34 cellular contexts compared by ENCODE assay signal in the genomic region with DNA sequence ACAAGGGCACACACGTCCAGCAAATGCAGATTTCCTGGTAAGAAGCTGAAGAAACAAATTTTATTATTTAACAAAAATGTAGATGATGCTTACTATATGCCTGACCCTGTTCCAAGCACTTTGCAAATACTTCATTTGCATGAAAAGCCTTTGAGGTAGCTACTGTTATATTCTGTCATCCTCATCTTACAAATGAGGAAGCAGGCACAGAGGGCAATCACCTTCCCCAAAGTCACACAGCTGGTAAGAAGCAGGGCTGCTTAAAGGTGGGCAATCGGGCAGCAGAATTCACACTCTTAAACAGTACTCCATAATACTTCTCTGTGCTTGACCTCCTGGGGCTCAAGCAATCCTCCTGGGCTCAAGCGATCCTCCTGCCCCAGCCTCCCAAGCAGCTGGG. TPM values are rescaled to one million over a fixed set of nuclear protein-coding genes. Genes with fewer than 3 reads are reported as not detected.
"Had no signal": no experiment of that assay in that cellular context is flagged by ENCODE, and none has a peak within 500 bp of the region (broad histone marks: within the 10 kb centered on the region; RNA-seq: fewer than 3 reads in every experiment).

No MANE protein-coding gene starts in this region.

- H3K4me3 ChIP-seq: cardiac muscle cell, K562, SJSA1 had no signal

- H3K36me3 Mint-ChIP-seq: activated naive CD4-positive, alpha-beta T cell treated with anti-CD3 and anti-CD28 coated beads, Interleukin-2, amount 10 ng/mL, durations not matched to agents 7 days and 5 days had no signal

- H3K4me3 Mint-ChIP-seq: activated B cell treated with CpG ODN at 0.5 μM for 24 hours; activated CD4-positive, alpha-beta memory T cell treated with anti-CD3 and anti-CD28 coated beads, Interleukin-2, amount 10 ng/mL, durations not matched to agents 7 days and 5 days; activated CD8-positive, alpha-beta memory T cell treated with anti-CD3 and anti-CD28 coated beads, Interleukin-2, amount 10 ng/mL, durations not matched to agents 7 days and 5 days; activated naive CD4-positive, alpha-beta T cell treated with anti-CD3 and anti-CD28 coated beads, Interleukin-2, amount 10 ng/mL, durations not matched to agents 7 days and 5 days; activated naive CD8-positive, alpha-beta T cell; activated naive CD8-positive, alpha-beta T cell treated with anti-CD3 and anti-CD28 coated beads, Interleukin-2, amount 50 U/mL, for 24 hours; central memory CD8-positive, alpha-beta T cell; T-cell; T-helper 17 cell had no signal

- ATAC-seq: activated CD8-positive, alpha-beta memory T cell treated with anti-CD3 and anti-CD28 coated beads, Interleukin-2, amount 10 ng/mL, durations not matched to agents 7 days and 5 days; activated naive CD8-positive, alpha-beta T cell treated with anti-CD3 and anti-CD28 coated beads, Interleukin-2, amount 50 U/mL, for 24 hours; K562; Panc1; T-cell; T-helper 17 cell had no signal

- H3K36me3 ChIP-seq: cardiac muscle cell, SJSA1 had no signal

- DNase-seq: activated B cell treated with CpG ODN at 0.5 μM for 24 hours; activated CD4-positive, alpha-beta memory T cell treated with anti-CD3 and anti-CD28 coated beads, Interleukin-2, amount 10 ng/mL, durations not matched to agents 7 days and 5 days; activated CD4-positive, alpha-beta T cell treated with anti-CD3 and anti-CD28 coated beads for 4 hours; activated CD4-positive, CD25-positive, alpha-beta regulatory T cell treated with anti-CD3 and anti-CD28 coated beads, Interleukin-2, amount 50 U/mL, for 72 hours; activated CD8-positive, alpha-beta memory T cell treated with anti-CD3 and anti-CD28 coated beads for 24 hours; activated CD8-positive, alpha-beta memory T cell treated with anti-CD3 and anti-CD28 coated beads, Interleukin-2, amount 10 ng/mL, durations not matched to agents 7 days and 5 days; activated CD8-positive, alpha-beta memory T cell treated with anti-CD3 and anti-CD28 coated beads, Interleukin-2, amount 50 U/mL, for 48 hours; activated effector memory CD4-positive, alpha-beta T cell treated with Interleukin-2 at 50 U/mL for 16 hours; activated naive CD4-positive, alpha-beta T cell treated with anti-CD3 and anti-CD28 coated beads, Interleukin-2, amount 10 ng/mL, durations not matched to agents 7 days and 5 days; activated naive CD8-positive, alpha-beta T cell treated with anti-CD3 and anti-CD28 coated beads, Interleukin-2, amount 50 U/mL, for 24 hours; activated T-cell treated with anti-CD3 and anti-CD28 coated beads, Interleukin-2, amount 50 U/mL, for 48 hours; anterior cingulate cortex; NCI-H1048; NCI-H1105 treated with DMSO at 0.1 percent for 48 hours; NCI-H1436; NCI-H1694; NCI-H1930; NCI-H2081 treated with DMSO at 0.1 percent for 48 hours; NCI-H226; NCI-H446 treated with DMSO at 0.1 percent for 48 hours; NCI-H524 treated with DMSO at 0.1 percent for 48 hours; SHP77 treated with DMSO at 0.1 percent for 48 hours; SK-N-SH; T-cell; T-helper 17 cell had no signal

- H3K9ac ChIP-seq: SK-N-SH had no signal

- H3K27ac ChIP-seq: cardiac muscle cell, SJSA1, VCaP had no signal

- H3K27ac Mint-ChIP-seq: activated B cell treated with CpG ODN at 0.5 μM for 24 hours; activated CD4-positive, alpha-beta memory T cell treated with anti-CD3 and anti-CD28 coated beads, Interleukin-2, amount 10 ng/mL, durations not matched to agents 7 days and 5 days; activated CD8-positive, alpha-beta memory T cell treated with anti-CD3 and anti-CD28 coated beads, Interleukin-2, amount 10 ng/mL, durations not matched to agents 7 days and 5 days; activated naive CD4-positive, alpha-beta T cell treated with anti-CD3 and anti-CD28 coated beads, Interleukin-2, amount 10 ng/mL, durations not matched to agents 7 days and 5 days; activated naive CD8-positive, alpha-beta T cell; activated naive CD8-positive, alpha-beta T cell treated with anti-CD3 and anti-CD28 coated beads, Interleukin-2, amount 50 U/mL, for 24 hours; T-cell; T-helper 17 cell had no signal

- H3K4me2 ChIP-seq: SK-N-SH had no signal

- H3K9me3 ChIP-seq: SJSA1, SK-N-SH had no signal

- H3K27me3 ChIP-seq: cardiac muscle cell, SJSA1 had no signal

- H3K4me1 Mint-ChIP-seq: activated B cell treated with CpG ODN at 0.5 μM for 24 hours; activated CD4-positive, alpha-beta memory T cell treated with anti-CD3 and anti-CD28 coated beads, Interleukin-2, amount 10 ng/mL, durations not matched to agents 7 days and 5 days; activated CD8-positive, alpha-beta memory T cell treated with anti-CD3 and anti-CD28 coated beads, Interleukin-2, amount 10 ng/mL, durations not matched to agents 7 days and 5 days had no signal

RNA-seq across cellular contexts. Expression of a gene that starts 18.3 kb away (rescaled TPM):
- total RNA-seq: activated B cell treated with CpG ODN at 0.5 μM for 24 hours; activated CD4-positive, alpha-beta memory T cell treated with anti-CD3 and anti-CD28 coated beads, Interleukin-2, amount 10 ng/mL, durations not matched to agents 7 days and 5 days; activated CD8-positive, alpha-beta memory T cell treated with anti-CD3 and anti-CD28 coated beads, Interleukin-2, amount 10 ng/mL, durations not matched to agents 7 days and 5 days; MCF 10A; RPMI7951; SJSA1; T-cell had no signal

RNA-seq across cellular contexts. Expression of a gene that starts 24.4 kb away (rescaled TPM):
- total RNA-seq: activated B cell treated with CpG ODN at 0.5 μM for 24 hours; activated CD4-positive, alpha-beta memory T cell treated with anti-CD3 and anti-CD28 coated beads, Interleukin-2, amount 10 ng/mL, durations not matched to agents 7 days and 5 days; RPMI7951; T-helper 17 cell had no signal

RNA-seq across cellular contexts. Expression of a gene that starts 33.6 kb away (rescaled TPM):
- total RNA-seq: activated B cell treated with CpG ODN at 0.5 μM for 24 hours; activated CD4-positive, alpha-beta memory T cell treated with anti-CD3 and anti-CD28 coated beads, Interleukin-2, amount 10 ng/mL, durations not matched to agents 7 days and 5 days; activated CD8-positive, alpha-beta memory T cell treated with anti-CD3 and anti-CD28 coated beads, Interleukin-2, amount 10 ng/mL, durations not matched to agents 7 days and 5 days; MCF 10A; T-helper 17 cell had no signal

RNA-seq across cellular contexts. Expression of a gene that starts 48.7 kb away (rescaled TPM):
- total RNA-seq: activated CD8-positive, alpha-beta memory T cell treated with anti-CD3 and anti-CD28 coated beads, Interleukin-2, amount 10 ng/mL, durations not matched to agents 7 days and 5 days; K562; MCF 10A; RPMI7951; SJSA1 had no signal
